20 cellular contexts compared by ENCODE assay signal in the genomic region with DNA sequence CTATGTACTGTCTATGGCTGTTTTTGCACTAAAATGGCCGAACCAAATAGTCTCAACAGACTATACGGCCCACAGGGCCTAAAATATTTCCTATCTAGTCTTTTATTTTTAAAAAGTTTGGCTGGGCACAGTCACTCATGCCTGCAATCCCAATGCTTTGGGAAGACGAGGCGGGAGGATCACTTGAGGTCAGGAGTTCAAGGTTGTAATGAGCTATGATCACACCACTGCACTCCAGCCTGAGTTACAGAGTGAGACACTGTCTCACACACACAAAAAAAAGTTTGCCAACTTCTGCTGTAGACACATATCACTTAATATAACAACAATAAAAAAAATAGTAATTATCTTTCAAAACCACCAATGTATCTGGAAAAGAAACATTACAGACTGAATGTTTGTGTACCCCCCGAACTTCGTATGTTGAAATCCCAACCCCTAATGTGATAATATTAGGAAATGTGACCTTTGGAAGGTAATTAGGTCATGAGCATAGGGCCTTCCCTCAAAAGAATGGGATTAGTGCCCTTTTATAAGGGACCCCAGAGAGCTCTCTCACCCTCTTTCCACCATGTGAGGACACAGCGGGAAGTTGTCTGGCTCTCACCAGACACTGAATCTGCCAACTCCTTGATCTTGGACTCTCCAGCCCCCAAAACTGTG. TPM values are rescaled to one million over a fixed set of nuclear protein-coding genes. Genes with fewer than 3 reads are reported as not detected.
"Had no signal": no experiment of that assay in that cellular context is flagged by ENCODE, and none has a peak within 500 bp of the region (broad histone marks: within the 10 kb centered on the region; RNA-seq: fewer than 3 reads in every experiment).

No MANE protein-coding gene starts in this region.

- H3K27ac ChIP-seq: HL-60, SJSA1, SK-N-MC had no signal

- H3K9me3 ChIP-seq: MG63, SJSA1 had no signal

- H3K27me3 ChIP-seq: MG63, SJSA1 had no signal

- DNase-seq: KBM-7, MG63, NCI-H1092 treated with DMSO at 0.1 percent for 48 hours, NCI-H1436, NCI-H187, NCI-H2029, NCI-H2081 treated with DMSO at 0.1 percent for 48 hours, NCI-H2171, NCI-H226, NCI-H510A, NCI-H524 treated with DMSO at 0.1 percent for 48 hours, NCI-H69, NCI-H774, Right ventricle myocardium superior, RPMI8226, SIG-M5 had no signal

RNA-seq across cellular contexts. Expression of gene HK3, which starts 53.5 kb away (rescaled TPM):
- total RNA-seq: LHCN-M2, SJSA1 had no signal
